In the genomic region with DNA sequence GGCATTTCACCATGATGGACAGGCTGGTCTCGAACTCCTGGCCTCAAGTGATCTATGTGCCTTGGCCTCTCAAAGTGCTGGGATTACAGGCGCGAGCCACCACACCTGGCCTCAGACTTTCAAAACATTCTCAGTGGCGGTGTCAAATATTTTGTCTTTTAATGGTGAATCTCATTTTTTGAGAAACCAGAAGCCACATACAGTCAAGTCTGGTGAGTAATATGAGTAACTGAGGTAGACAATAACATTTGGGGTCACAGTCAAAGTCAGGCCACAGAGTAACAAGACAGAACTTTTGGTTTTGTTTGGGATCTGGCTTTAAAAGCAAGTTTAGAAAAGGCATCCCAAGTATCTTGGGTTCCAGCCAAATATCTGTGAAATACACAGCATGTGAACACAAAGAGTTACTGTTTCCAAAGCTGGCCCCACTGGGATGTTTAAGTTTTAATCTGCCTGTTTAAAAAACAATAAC, we compare ENCODE assay signal across 11 cellular contexts. TPM values are rescaled to one million over a fixed set of nuclear protein-coding genes. Genes with fewer than 3 reads are reported as not detected.
A peak's percentile ranks its signal among the peaks of the same experiment; 100 is the strongest.
DNase-seq lines count a peak whose midpoint lies in the region; ATAC-seq and TF ChIP-seq lines count a peak whose summit lies in the region.
"Had no signal": no experiment of that assay in that cellular context is flagged by ENCODE, and none has a peak within 500 bp of the region (broad histone marks: within the 10 kb centered on the region; RNA-seq: fewer than 3 reads in every experiment).

No MANE protein-coding gene starts in this region.

- no peak overlapping the region for H3K4me3 ChIP-seq in CD8-positive, alpha-beta T cell (ENCODE audit: low read depth, low read length)
- H3K4me3 ChIP-seq in brain microvascular endothelial cell (ENCODE audit: low read depth, low read length) = no peak overlapping the region
- H3K4me3 ChIP-seq in naive thymus-derived CD4-positive, alpha-beta T cell (ENCODE audit: low read length) = no peak overlapping the region
- H3K4me3 ChIP-seq in transverse colon = no peak overlapping the region

- intact Hi-C loops in CD8-positive, alpha-beta T cell (cut with DNase I, micrococcal nuclease) = loop anchor here (5.0 to 10.0 kb wide), 3 partner anchors 68 to 393 kb away; a partner anchor contains a TSS
- intact Hi-C loops in naive thymus-derived CD4-positive, alpha-beta T cell (cut with micrococcal nuclease) = loop anchor here in 1 of 2 donors (5.0 kb wide), 1 partner anchor 393 kb away; a partner anchor contains a TSS
- intact Hi-C loops in transverse colon (cut with DNase I; ENCODE audit: low total_unique reads) = no loop called here

- DNase-seq in CD8-positive, alpha-beta T cell = no peak
- DNase-seq in HCEC 1CT (peak; percentile 87), brain microvascular endothelial cell (peak; percentile 89), CD1c-positive myeloid dendritic cell (ENCODE audit: extremely low spot score) (no peak), NCI-H774 (lab: John Stamatoyannopoulos, UW) (no peak), transverse colon (no peak)
- DNase-seq in naive thymus-derived CD4-positive, alpha-beta T cell = no peak
- DNase-seq: activated effector memory CD4-positive, alpha-beta T cell treated with Interleukin-2 at 50 U/mL for 16 hours; MM.1S; T1000 had no signal

- no peak overlapping the region for H3K4me3 Mint-ChIP-seq in CD8-positive, alpha-beta T cell
- H3K4me3 Mint-ChIP-seq in naive thymus-derived CD4-positive, alpha-beta T cell = peak overlapping the region in 5 of 10 donors; percentile 19 to 80 (median 38)

- 81% methylated on average over 4 of the region's 4 CpGs; no CpG with 5 or more reads in 1 of the 2 donors for WGBS in transverse colon (ENCODE audit: low coverage in 1 of 2), 2 donors

- peaks cover 42% of the 10 kb centered on the region for H3K36me3 ChIP-seq in CD8-positive, alpha-beta T cell (ENCODE audit: insufficient read depth, low read length)
- H3K36me3 ChIP-seq in brain microvascular endothelial cell (replicated peaks) (no peaks in the 10 kb centered on the region), transverse colon (no peaks in the 10 kb centered on the region)
- peaks cover 12 to 45% (median 18%) of the 10 kb centered on the region in 3 experiments for H3K36me3 ChIP-seq in naive thymus-derived CD4-positive, alpha-beta T cell (ENCODE audit: control insufficient read depth in 2 of 3, insufficient read depth in 3 of 3, low read length in 3 of 3)

- TF ChIP-seq EP300 in transverse colon (IDR thresholded peaks at IDR 0.05; ENCODE audit: low read depth) = no peak

- H3K4me1 Mint-ChIP-seq in CD8-positive, alpha-beta T cell (ENCODE audit: low read depth) = peaks cover 88% of the 10 kb centered on the region
- H3K4me1 Mint-ChIP-seq in naive thymus-derived CD4-positive, alpha-beta T cell = peaks cover 69 to 97% (median 89%) of the 10 kb centered on the region in 7 donors

- H3K9me3 Mint-ChIP-seq in CD8-positive, alpha-beta T cell = no peaks in the 10 kb centered on the region
- no peaks in the 10 kb centered on the region for H3K9me3 Mint-ChIP-seq in naive thymus-derived CD4-positive, alpha-beta T cell

- peaks cover 94% of the 10 kb centered on the region for H3K4me1 ChIP-seq in CD8-positive, alpha-beta T cell (ENCODE audit: insufficient read depth, low read length)
- peaks cover 61 to 86% of the 10 kb centered on the region in 2 donors for H3K4me1 ChIP-seq in naive thymus-derived CD4-positive, alpha-beta T cell (ENCODE audit: control insufficient read depth in 2 of 2, insufficient read depth in 2 of 2, low read length in 2 of 2)
- H3K4me1 ChIP-seq in transverse colon = peaks cover 0 to 17% (median 0%) of the 10 kb centered on the region in 4 donors

- H3K36me3 Mint-ChIP-seq in CD8-positive, alpha-beta T cell = peaks cover 86% of the 10 kb centered on the region
- H3K36me3 Mint-ChIP-seq in naive thymus-derived CD4-positive, alpha-beta T cell = peaks cover 38 to 69% (median 49%) of the 10 kb centered on the region in 5 donors

- H3K27ac Mint-ChIP-seq in CD8-positive, alpha-beta T cell = peak overlapping the region; percentile 92
- peak overlapping the region in 5 of 9 donors; percentile 85 to 98 (median 94) for H3K27ac Mint-ChIP-seq in naive thymus-derived CD4-positive, alpha-beta T cell

- in situ Hi-C loops in brain microvascular endothelial cell (cut with HindIII; ENCODE audit: low pct_ligation_motif_present, low sequenced_read_pairs) = no loop called here
- in situ Hi-C loops in transverse colon (cut with MboI; ENCODE audit: low pct_ligation_motif_present in 1 of 4, low pct_unique_long_range_greater_than_20kb in 1 of 4, low sequenced_read_pairs in 3 of 4) = no loop called here

- no peak for TF ChIP-seq CTCF in CD8-positive, alpha-beta T cell (IDR thresholded peaks at IDR 0.05)
- TF ChIP-seq CTCF in brain microvascular endothelial cell (IDR thresholded peaks at IDR 0.05; ENCODE audit: low read depth, low read length, missing control alignments) = no peak
- no peak for TF ChIP-seq CTCF in transverse colon (IDR thresholded peaks at IDR 0.05)

- no peak for ATAC-seq in CD8-positive, alpha-beta T cell
- no peak for ATAC-seq in naive thymus-derived CD4-positive, alpha-beta T cell
- no peak for ATAC-seq in GM21723 (IDR thresholded peaks at IDR 0.05; ENCODE audit: unreplicated experiment)

- no peaks in the 10 kb centered on the region for H3K27me3 Mint-ChIP-seq in CD8-positive, alpha-beta T cell (ENCODE audit: low read depth)
- H3K27me3 Mint-ChIP-seq in naive thymus-derived CD4-positive, alpha-beta T cell = no peaks in the 10 kb centered on the region

- no peak for TF ChIP-seq POLR2A in transverse colon (IDR thresholded peaks at IDR 0.05)

- CTCF ChIA-PET in CD8-positive, alpha-beta T cell (lab: Charles Lee) = interaction anchor here (1.4 to 1.9 kb wide), 4 partner anchors 8 to 58 kb away, joined by 3 to 10 read pairs (median 6); no protein-coding TSS in a partner anchor
- CTCF ChIA-PET in naive thymus-derived CD4-positive, alpha-beta T cell (lab: Charles Lee) = interaction anchor here (1.5 kb wide), 1 partner anchor 12 kb away, joined by 5 read pairs; no protein-coding TSS in a partner anchor

- H3K27me3 ChIP-seq in CD8-positive, alpha-beta T cell (ENCODE audit: insufficient read depth, low read length) = no peaks in the 10 kb centered on the region
- H3K27me3 ChIP-seq in brain microvascular endothelial cell (replicated peaks) (no peaks in the 10 kb centered on the region), transverse colon (peaks cover 4% of the 10 kb centered on the region)
- H3K27me3 ChIP-seq in naive thymus-derived CD4-positive, alpha-beta T cell (ENCODE audit: control insufficient read depth in 2 of 2, insufficient read depth in 2 of 2, low read length in 2 of 2) = no peaks in the 10 kb centered on the region

- no peaks in the 10 kb centered on the region for H3K9me3 ChIP-seq in CD8-positive, alpha-beta T cell (ENCODE audit: low read length)
- H3K9me3 ChIP-seq in naive thymus-derived CD4-positive, alpha-beta T cell (ENCODE audit: control insufficient read depth in 2 of 3, low read length in 3 of 3) = no peaks in the 10 kb centered on the region
- no peaks in the 10 kb centered on the region for H3K9me3 ChIP-seq in transverse colon

- POLR2A ChIA-PET in CD8-positive, alpha-beta T cell (lab: Charles Lee) = no interaction called here
- POLR2A ChIA-PET in naive thymus-derived CD4-positive, alpha-beta T cell (lab: Charles Lee) = interaction anchor here (0.7 to 2.0 kb wide), 3 partner anchors 12 to 49 kb away, joined by 3 to 13 read pairs (median 5); no protein-coding TSS in a partner anchor

- H3K27ac ChIP-seq in CD8-positive, alpha-beta T cell (ENCODE audit: low read depth, low read length) = no peak overlapping the region
- H3K27ac ChIP-seq in brain microvascular endothelial cell (peak overlapping the region; percentile 64), transverse colon (peak overlapping the region in 1 of 4 donors; percentile 30)
- peak overlapping the region; percentile 69 for H3K27ac ChIP-seq in naive thymus-derived CD4-positive, alpha-beta T cell (ENCODE audit: low read depth, low read length)

RNA-seq across cellular contexts. Expression of a gene that starts 5.6 kb away (rescaled TPM):
- 10 to 100 TPM in 1 of 2 experiments, 1 to 10 TPM in 1; 9.0 to 12.0 TPM for total RNA-seq in CD8-positive, alpha-beta T cell
- total RNA-seq in naive thymus-derived CD4-positive, alpha-beta T cell = 10 to 100 TPM in 2 of 5 experiments, 1 to 10 TPM in 3; 6.4 to 12.8 (median 9.5) TPM
- 1 to 10 TPM; 2.6 to 3.3 TPM for polyA plus RNA-seq in naive thymus-derived CD4-positive, alpha-beta T cell
- total RNA-seq in transverse colon = under 1 TPM in 1 of 4 donors, not detected in 3; 0.80 TPM

RNA-seq across cellular contexts. Expression of a gene that starts 40.1 kb away (rescaled TPM):
- 10 to 100 TPM; 17.6 to 23.5 TPM for total RNA-seq in CD8-positive, alpha-beta T cell
- 10 to 100 TPM in 1 of 5 experiments, 1 to 10 TPM in 1, under 1 TPM in 3; 0.11 to 10.6 (median 0.51) TPM for total RNA-seq in naive thymus-derived CD4-positive, alpha-beta T cell
- polyA plus RNA-seq in naive thymus-derived CD4-positive, alpha-beta T cell = under 1 TPM in 1 of 2 donors, not detected in 1; 0.20 TPM
- total RNA-seq in transverse colon = 10 to 100 TPM; 18.7 to 36.3 (median 25.4) TPM

RNA-seq across cellular contexts. Expression of a gene that starts 53.7 kb away (rescaled TPM):
- 100 to 1,000 TPM; 105 TPM for total RNA-seq in CD8-positive, alpha-beta T cell
- total RNA-seq in naive thymus-derived CD4-positive, alpha-beta T cell = 100 to 1,000 TPM; 108 to 156 (median 145) TPM
- polyA plus RNA-seq in naive thymus-derived CD4-positive, alpha-beta T cell = 100 to 1,000 TPM in 1 of 2 donors, 10 to 100 TPM in 1; 55.2 to 109 TPM
- 10 to 100 TPM in 1 of 4 donors, 1 to 10 TPM in 2, under 1 TPM in 1; 0.60 to 28.4 (median 4.9) TPM for total RNA-seq in transverse colon

Comparison
In these comparisons a context has a peak if more than half of its experiments do, and no peak if none do; other contexts are left out.
1. DNase-seq: peak in HCEC 1CT (single experiment) and brain microvascular endothelial cell (single experiment); none in CD8-positive, alpha-beta T cell (0 of 7), naive thymus-derived CD4-positive, alpha-beta T cell (0 of 9), CD1c-positive myeloid dendritic cell (single experiment), NCI-H774 (single experiment) and transverse colon (single experiment).
2. RNA of a gene that starts 5.6 kb away (total RNA-seq): 9.0 to 12.0 TPM in CD8-positive, alpha-beta T cell and 6.4 to 12.8 TPM in naive thymus-derived CD4-positive, alpha-beta T cell; 0.80 TPM in transverse colon; every median in the first group is over 4 times any median in the second.